ENCODE assay signal across 8 cellular contexts in the genomic region with DNA sequence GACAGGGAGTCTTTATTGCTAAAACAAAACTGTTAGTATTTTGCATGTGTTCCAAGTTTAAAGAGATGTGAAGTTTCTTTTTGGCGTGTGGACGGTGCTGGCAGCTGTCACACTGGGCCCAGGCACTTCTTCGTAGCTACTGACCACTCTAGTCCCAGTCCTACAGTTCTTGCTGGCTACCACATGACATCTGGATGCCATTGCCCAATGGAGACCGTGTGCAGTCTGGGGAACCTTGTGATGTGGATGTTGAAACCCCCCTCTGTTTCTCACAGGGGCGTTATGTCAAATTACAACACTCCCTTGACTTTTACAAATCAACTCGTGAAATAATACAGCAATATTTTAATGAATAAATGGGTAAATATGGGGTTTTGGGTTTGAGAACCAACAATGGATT. TPM values are rescaled to one million over a fixed set of nuclear protein-coding genes. Genes with fewer than 3 reads are reported as not detected.
DNase-seq lines count a peak whose midpoint lies in the region; ATAC-seq and TF ChIP-seq lines count a peak whose summit lies in the region.

No MANE protein-coding gene starts in this region.

- no peaks in the 10 kb centered on the region for H3K27me3 ChIP-seq in Loucy (ENCODE audit: insufficient read depth, low read length, poor library complexity, severe bottlenecking)
- H3K27me3 ChIP-seq in mammary epithelial cell (ENCODE audit: insufficient read depth, low read length) = no peaks in the 10 kb centered on the region

- H3K9me3 ChIP-seq in Loucy (ENCODE audit: insufficient read depth, low read depth, low read length) = no peaks in the 10 kb centered on the region
- H3K9me3 ChIP-seq in mammary epithelial cell (replicated peaks; ENCODE audit: insufficient read depth, low read length) = peaks cover 3% of the 10 kb centered on the region

- H3K4me3 ChIP-seq in Loucy (ENCODE audit: low read length, poor library complexity, severe bottlenecking) (peak overlapping the region; percentile 77), mammary epithelial cell (replicated peaks in 1 of 3; ENCODE audit: insufficient read depth in 1 of 3, low read depth in 2 of 3, low read length in 3 of 3) (peak overlapping the region; percentile 63 to 85 (median 65))

- H3F3A ChIP-seq in Loucy (ENCODE audit: low read depth) = 0 out of 2 replicates have a peak, but pooled peaks cover 9% of the 10 kb centered on the region

- peak overlapping the region; percentile 98 for H3K4me2 ChIP-seq in Loucy (ENCODE audit: low read depth, low read length, poor library complexity, severe bottlenecking)
- H3K4me2 ChIP-seq in mammary epithelial cell (ENCODE audit: insufficient read depth, low read depth, low read length) = peak overlapping the region; percentile 100

- TSS peak; percentile 33 for BruUV-seq in mammary epithelial cell (replicated peaks; lab: Mats Ljungman, UMichigan)

- CTCF ChIA-PET in mammary epithelial cell (lab: Charles Lee; ENCODE audit: low non-redundant PET) = no interaction called here

- H3K4me1 ChIP-seq in Loucy (ENCODE audit: insufficient read depth, low read length, poor library complexity, severe bottlenecking) = peaks cover 24% of the 10 kb centered on the region
- H3K4me1 ChIP-seq in mammary epithelial cell (ENCODE audit: insufficient read depth, low read length) = peaks cover 31% of the 10 kb centered on the region

- H4K20me1 ChIP-seq in Loucy (ENCODE audit: insufficient read depth, low read length, poor library complexity, severe bottlenecking) (no peaks in the 10 kb centered on the region), mammary epithelial cell (ENCODE audit: insufficient read depth, low read length) (no peaks in the 10 kb centered on the region)

- in situ Hi-C loops in mammary epithelial cell (cut with MboI; ENCODE audit: low sequenced_read_pairs in 2 of 2) = loop anchor here in 1 of 2 donors (25.0 kb wide), 1 partner anchor 100 kb away; a partner anchor contains a TSS

- peak; percentile 26 for ATAC-seq in GM21529 (IDR thresholded peaks at IDR 0.05; ENCODE audit: unreplicated experiment)

- intact Hi-C loops in mammary epithelial cell (cut with micrococcal nuclease) = loop anchor here (1.0 to 5.0 kb wide), 3 partner anchors 37 to 150 kb away; no protein-coding TSS in a partner anchor

- H3K27ac ChIP-seq in mammary epithelial cell (ENCODE audit: insufficient read depth, low read depth, low read length) = peak overlapping the region; percentile 90

- H3K9ac ChIP-seq in Loucy (ENCODE audit: low read depth, low read length, poor library complexity, severe bottlenecking) = peak overlapping the region; percentile 73
- peak overlapping the region; percentile 94 for H3K9ac ChIP-seq in mammary epithelial cell (ENCODE audit: insufficient read depth, low read length)

- 10% methylated on average over 6 of the region's 6 CpGs for WGBS in mammary epithelial cell (ENCODE audit: low coverage, missing lambda C conversion rate)

- H2AFZ ChIP-seq in Loucy (ENCODE audit: low read length) (peak overlapping the region; percentile 64), mammary epithelial cell (ENCODE audit: low read depth, low read length) (no peak overlapping the region)

- H3K9me2 ChIP-seq in Loucy (replicated peaks; ENCODE audit: low read depth, low read length) = no peaks in the 10 kb centered on the region

- peak; percentile 72 for DNase-seq in GF-D8 (lab: John Stamatoyannopoulos, UW)
- no peak for DNase-seq in mammary epithelial cell
- peak; percentile 21 for DNase-seq in mucosa of gallbladder (ENCODE audit: low spot score)
- no peak for DNase-seq in OCI-M2 (lab: John Stamatoyannopoulos, UW; ENCODE audit: unreplicated experiment)
- no peak for DNase-seq in stimulated activated CD4-positive, alpha-beta T cell treated with anti-CD3 and anti-CD28 coated beads, Interleukin-2, amount 100 ng/mL, for 48 hours
- DNase-seq in NCI-H524 treated with DMSO at 0.1 percent for 48 hours (lab: John Stamatoyannopoulos, UW) = no peak

- TF ChIP-seq CTCF in Loucy (conservative IDR thresholded peaks at IDR 0.05; ENCODE audit: low read length) (no peak), mammary epithelial cell (conservative IDR thresholded peaks at IDR 0.05 in 1 of 2, IDR thresholded peaks at IDR 0.05 in 1 of 2; ENCODE audit: extremely low read depth in 1 of 2, insufficient read depth in 1 of 2, low read depth in 1 of 2, low read length in 2 of 2) (no peak)

- H3K79me2 ChIP-seq in Loucy (ENCODE audit: insufficient read depth, low read length) = peaks cover 23% of the 10 kb centered on the region
- H3K79me2 ChIP-seq in mammary epithelial cell (ENCODE audit: insufficient read depth, low read length) = peaks cover 51% of the 10 kb centered on the region

- dilution Hi-C loops in mammary epithelial cell (cut with HindIII; ENCODE audit: low sequenced_read_pairs) = loop anchor here (25.0 kb wide), 1 partner anchor 800 kb away; no protein-coding TSS in a partner anchor

- H3K36me3 ChIP-seq in Loucy (ENCODE audit: insufficient read depth, low read length) (no peaks in the 10 kb centered on the region), mammary epithelial cell (ENCODE audit: insufficient read depth, low read length) (no peaks in the 10 kb centered on the region)

RNA-seq across cellular contexts. Expression of a gene that starts 1.1 kb away (rescaled TPM):
- total RNA-seq in mammary epithelial cell = 10 to 100 TPM; 30.0 to 39.3 TPM
- polyA plus RNA-seq in mammary epithelial cell = 17.2 TPM
- 58.2 TPM for polyA minus RNA-seq in mammary epithelial cell
- total RNA-seq in mucosa of gallbladder = 35.0 TPM

Comparison
In these comparisons a context has a peak if more than half of its experiments do, and no peak if none do; other contexts are left out.
1. DNase-seq: peak in GF-D8 (single experiment) and mucosa of gallbladder (single experiment); none in mammary epithelial cell (single experiment), OCI-M2 (single experiment), stimulated activated CD4-positive, alpha-beta T cell treated with anti-CD3 and anti-CD28 coated beads, Interleukin-2, amount 100 ng/mL, for 48 hours (0 of 2) and NCI-H524 treated with DMSO at 0.1 percent for 48 hours (single experiment).